In the genomic region with DNA sequence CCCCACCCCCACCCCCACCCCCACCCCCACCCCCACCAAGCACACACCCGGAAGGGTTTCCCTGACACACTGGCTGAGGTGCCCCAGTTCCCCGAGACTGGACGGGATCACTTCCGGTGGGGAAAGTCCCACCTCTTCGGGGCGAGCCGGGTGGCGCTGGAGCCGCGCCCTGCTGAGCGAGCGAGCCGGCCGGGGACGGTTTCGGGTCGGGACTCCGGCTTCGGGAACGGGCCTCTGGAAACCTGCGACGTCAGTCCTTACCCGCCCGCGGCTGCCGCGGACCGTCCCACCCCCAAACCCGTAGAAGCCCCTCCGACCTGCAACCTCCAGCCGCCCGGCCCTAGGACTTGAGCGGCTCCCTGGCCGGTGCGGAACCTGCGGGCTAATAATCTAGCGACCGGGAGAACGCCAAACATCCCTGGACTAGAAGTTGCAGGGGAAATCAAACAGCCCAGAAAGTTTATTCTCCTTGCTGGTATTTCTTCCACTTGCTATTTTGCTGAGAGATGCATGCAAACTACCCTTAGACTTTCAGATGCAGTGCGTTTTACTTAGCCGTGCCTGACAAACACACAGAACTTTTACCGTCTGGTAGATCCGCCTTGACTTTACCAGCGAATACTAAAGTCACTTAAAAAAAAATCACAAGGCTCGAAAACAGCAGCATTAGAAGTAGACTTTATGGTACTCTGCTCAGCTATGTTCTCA, we compare ENCODE assay signal across 1 cellular context.
TF ChIP-seq lines count a peak whose summit lies in the region.

No MANE protein-coding gene starts in this region.

TF ChIP-seq in IMR-90, 13 proteins besides CTCF, POLR2A, EP300 and RAD21:
- no peak for TF ChIP-seq NFE2L2 (IDR thresholded peaks at IDR 0.05; ENCODE audit: low read depth, low read length)
- TF ChIP-seq MAZ (IDR thresholded peaks at IDR 0.05; ENCODE audit: borderline replicate concordance, low read depth, low read length) = peak; percentile 72; the same call in 1 of the 2 replicates
- TF ChIP-seq MAFK (IDR thresholded peaks at IDR 0.05; ENCODE audit: low read depth, low read length) = no peak
- no peak for TF ChIP-seq RFX5 (IDR thresholded peaks at IDR 0.05; ENCODE audit: low read depth, low read length)
